In the genomic region with DNA sequence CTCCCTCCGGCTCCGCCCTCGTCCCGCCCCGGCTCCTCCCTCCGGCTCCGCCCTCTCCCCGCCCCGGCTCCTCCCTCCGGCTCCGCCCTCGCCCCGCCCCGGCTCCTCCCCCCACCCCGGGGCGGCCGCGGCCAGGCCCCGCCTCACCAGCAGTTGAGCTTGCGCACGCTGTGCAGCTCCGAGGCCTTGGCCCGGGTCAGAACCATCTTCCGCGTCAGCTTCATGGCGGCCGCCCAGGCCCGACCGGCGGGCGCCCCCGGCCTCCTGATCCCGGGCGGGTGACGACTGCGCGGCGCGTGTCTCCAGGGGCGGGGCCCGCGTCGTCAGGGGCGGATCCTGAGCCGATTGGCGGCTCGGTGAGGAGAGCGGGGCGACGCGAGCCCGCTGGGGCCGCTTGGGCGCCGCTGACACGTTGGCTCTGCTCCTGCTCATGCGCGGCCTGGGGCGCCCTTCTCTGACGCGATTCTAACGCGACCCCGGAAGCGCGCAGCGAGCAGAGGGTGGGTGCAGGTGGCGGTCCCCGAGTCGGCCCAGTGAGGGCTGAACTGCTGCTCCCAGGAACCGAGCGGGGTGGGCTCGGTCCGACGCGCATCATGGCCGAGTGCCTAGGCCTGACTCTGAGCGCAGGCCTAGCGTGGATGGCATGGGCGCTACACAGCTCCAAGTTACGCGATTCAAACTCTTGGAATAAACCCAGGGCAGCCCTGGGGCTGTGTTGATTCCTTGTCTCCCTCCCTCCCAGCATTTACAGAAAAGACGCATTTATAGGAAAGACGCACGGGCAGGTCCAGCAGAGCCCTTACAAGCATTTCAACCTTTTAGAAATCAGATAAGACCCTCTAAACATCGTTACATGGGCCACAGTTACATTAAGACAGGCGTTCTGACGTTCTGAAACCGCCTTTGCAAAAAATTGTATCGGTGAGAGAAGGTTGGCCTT, we compare ENCODE assay signal across 9 cellular contexts. TPM values are rescaled to one million over a fixed set of nuclear protein-coding genes. Genes with fewer than 3 reads are reported as not detected.
A peak's percentile ranks its signal among the peaks of the same experiment; 100 is the strongest.
DNase-seq lines count a peak whose midpoint lies in the region; ATAC-seq, FAIRE-seq and TF ChIP-seq lines count a peak whose summit lies in the region.
"Had no signal": no experiment of that assay in that cellular context is flagged by ENCODE, and none has a peak within 500 bp of the region (broad histone marks: within the 10 kb centered on the region; RNA-seq: fewer than 3 reads in every experiment).

Gene CFAP410 (minus strand): TSS at position 420 of the 940 bp plus-strand sequence. CDS start 196 bp downstream, at position 224.

- FAIRE-seq in keratinocyte (lab: Jason Lieb, UNC), result no peak
- FAIRE-seq: colon had no signal

- TF ChIP-seq CTCF in keratinocyte (optimal IDR thresholded peaks at IDR 0.05 in 1 of 3, IDR thresholded peaks at IDR 0.05 in 1 of 3, conservative IDR thresholded peaks at IDR 0.05 in 1 of 3; ENCODE audit: extremely low read depth in 1 of 3, insufficient read depth in 2 of 3, low read length in 3 of 3), result no peak

- H3K4me3 ChIP-seq in keratinocyte (ENCODE audit: control insufficient read depth in 2 of 3, extremely low read depth in 1 of 3, insufficient read depth in 2 of 3, low read depth in 1 of 3, low read length in 3 of 3), result peak within 1 kb of the TSS; percentile 86 to 90 (median 89)

- H3K9me1 ChIP-seq in keratinocyte (ENCODE audit: control insufficient read depth, extremely low read depth, insufficient read depth, low read length), result no peaks in the 10 kb centered on the region

- peak within 1 kb of the TSS; percentile 99 for H3K4me2 ChIP-seq in keratinocyte (ENCODE audit: control insufficient read depth, extremely low read depth, insufficient read depth, low read depth, low read length)

- peak within 1 kb of the TSS; percentile 98 for H3K9ac ChIP-seq in keratinocyte (ENCODE audit: control insufficient read depth, extremely low read depth, insufficient read depth, low read length)

- peak within 1 kb of the TSS; percentile 95 for H2AFZ ChIP-seq in keratinocyte (ENCODE audit: control insufficient read depth, low read length)

- H3K27ac ChIP-seq in keratinocyte (ENCODE audit: control insufficient read depth, insufficient read depth, low read length), result peak within 1 kb of the TSS; percentile 93

- no peaks in the 10 kb centered on the region for H3K79me2 ChIP-seq in keratinocyte (ENCODE audit: control insufficient read depth, insufficient read depth, low read length)

- no peaks in the 10 kb centered on the region for H3K36me3 ChIP-seq in keratinocyte (ENCODE audit: control insufficient read depth in 2 of 2, extremely low read depth in 1 of 2, insufficient read depth in 2 of 2, low read length in 2 of 2)

- dilution Hi-C loops in keratinocyte (cut with MboI; ENCODE audit: extremely low pct_ligation_motif_present, low sequenced_read_pairs), result no loop called here

- no peaks in the 10 kb centered on the region for H4K20me1 ChIP-seq in keratinocyte (ENCODE audit: control insufficient read depth, extremely low read depth, insufficient read depth, low read length)

- DNase-seq in AML-193 (lab: John Stamatoyannopoulos, UW), result peak; percentile 83 to 86
- DNase-seq in NCI-H460 (ENCODE audit: extremely low read depth, low read depth), result peak; percentile 87
- peak; percentile 95 for DNase-seq in activated CD4-positive, CD25-positive, alpha-beta regulatory T cell treated with anti-CD3 and anti-CD28 coated beads, Interleukin-2, amount 50 U/mL, for 72 hours
- peak; percentile 92 for DNase-seq in cerebellar cortex (ENCODE audit: low spot score)
- DNase-seq in keratinocyte (ENCODE audit: low read depth, low spot score), result peak; percentile 69
- peak; percentile 89 to 90 (median 90) for DNase-seq in stimulated activated CD4-positive, alpha-beta T cell treated with anti-CD3 and anti-CD28 coated beads, Interleukin-12 subunit alpha, Interleukin-12 subunit beta, amount 100 ng/mL, for 48 hours (ENCODE audit: low read depth in 2 of 3, low spot score in 1 of 3)

- H3K9me3 ChIP-seq in keratinocyte (ENCODE audit: control insufficient read depth, low read depth, low read length), result no peaks in the 10 kb centered on the region

- H3K27me3 ChIP-seq in keratinocyte (ENCODE audit: control insufficient read depth, extremely low read depth, insufficient read depth, low read length), result no peaks in the 10 kb centered on the region

- peak; percentile 88 for ATAC-seq in HG03432 (IDR thresholded peaks at IDR 0.05; ENCODE audit: unreplicated experiment)

- peaks cover 10% of the 10 kb centered on the region for H3K4me1 ChIP-seq in keratinocyte (ENCODE audit: control insufficient read depth, extremely low read depth, insufficient read depth, low read length)

- peak; percentile 92 for TF ChIP-seq POLR2A in GM19193 (IDR thresholded peaks at IDR 0.05; ENCODE audit: extremely low read depth, insufficient read depth, insufficient read length)

RNA-seq across cellular contexts. Expression of gene CFAP410, which starts in this region (rescaled TPM):
- 5.0 and 5.4 TPM in 2 replicates for total RNA-seq in NCI-H460 (2014; rRNA removed; shearing (Covaris generic))
- polyA plus RNA-seq in NCI-H460 (2014; cell fraction: nucleus; rRNA removed), result 32.0 and 50.5 TPM in 2 replicates
- 2.2 to 5.7 TPM (median 2.9 TPM) in 3 replicates for polyA plus RNA-seq in keratinocyte
- polyA plus RNA-seq in keratinocyte (2011; ENCODE audit: low read depth), result 1.3 TPM
- polyA plus RNA-seq in keratinocyte (2011; cell fraction: cytosol; rRNA removed), result 1.3 and 5.7 TPM in 2 replicates
- 8.0 and 11.9 TPM in 2 replicates for polyA plus RNA-seq in keratinocyte (2011; cell fraction: nucleus; rRNA removed)
- 5.4 and 6.2 TPM in 2 replicates for polyA plus RNA-seq in keratinocyte (2012; ENCODE audit: low replicate concordance)
- polyA minus RNA-seq in keratinocyte, result 1.6 to 2.9 TPM (median 2.3 TPM) in 3 replicates
- 4.0 TPM for polyA minus RNA-seq in keratinocyte (2011; cell fraction: cytosol; rRNA and poly(A)+ RNA removed)
- polyA minus RNA-seq in keratinocyte (2011; cell fraction: nucleus; rRNA and poly(A)+ RNA removed), result 2.4 and 3.4 TPM in 2 replicates

Comparison
In these comparisons a context has a peak if more than half of its experiments do, and no peak if none do; other contexts are left out.
1. Peak in every context shown above with its lines: DNase-seq, ATAC-seq, H3K4me3 ChIP-seq and H3K27ac ChIP-seq.